1 cellular context compared by ENCODE assay signal in genomic region chr6:137902721-137903120, GRCh38.
TF ChIP-seq lines count a peak whose summit lies in the region.

No MANE protein-coding gene starts in this region.

TF ChIP-seq in K562, 482 proteins besides CTCF, POLR2A, EP300 and RAD21 (continues in another document):
- TF ChIP-seq PTRF (tag; IDR thresholded peaks at IDR 0.05) (0 out of 2 replicates have a peak, but pooled peaks have one; percentile 26), ZNF143 (CRISPR knock-in tag; IDR thresholded peaks at IDR 0.05) (no peak), HMGN3 (IDR thresholded peaks at IDR 0.05; ENCODE audit: borderline replicate concordance, extremely low read depth, insufficient read length, low read depth, low read length) (no peak), POLR2H (tag; IDR thresholded peaks at IDR 0.05; ENCODE audit: low read depth) (peak; percentile 71; the same call in 1 of the 2 replicates), TAF15 (IDR thresholded peaks at IDR 0.05; ENCODE audit: low read depth, low read length) (no peak), ILF3 (IDR thresholded peaks at IDR 0.05; ENCODE audit: borderline replicate concordance) (no peak), KLF6 (CRISPR knock-in tag; IDR thresholded peaks at IDR 0.05; ENCODE audit: borderline replicate concordance) (no peak), XRCC3 (IDR thresholded peaks at IDR 0.05) (no peak), STAT5B (CRISPR knock-in tag; IDR thresholded peaks at IDR 0.05) (no peak), MEF2A (IDR thresholded peaks at IDR 0.05; ENCODE audit: control insufficient read depth, low read depth, low read length) (no peak), NR2C1 (IDR thresholded peaks at IDR 0.05) (no peak), NR2C1 (tag; IDR thresholded peaks at IDR 0.05) (no peak), CHD1 (IDR thresholded peaks at IDR 0.05; ENCODE audit: low read length) (no peak), MEIS2 (IDR thresholded peaks at IDR 0.05; ENCODE audit: partially characterized antibody) (peak; percentile 15), MAFG (tag; conservative IDR thresholded peaks at IDR 0.05) (no peak), HDAC3 (IDR thresholded peaks at IDR 0.05; ENCODE audit: borderline replicate concordance, partially characterized antibody) (no peak), MYNN (IDR thresholded peaks at IDR 0.05) (no peak), MYNN (CRISPR knock-in tag; IDR thresholded peaks at IDR 0.05) (no peak), TFE3 (CRISPR knock-in tag; IDR thresholded peaks at IDR 0.05) (peak; percentile 52), ZBTB40 (IDR thresholded peaks at IDR 0.05) (no peak), ZBTB40 (CRISPR knock-in tag; IDR thresholded peaks at IDR 0.05) (no peak), ZNF316 (IDR thresholded peaks at IDR 0.05) (no peak), THRAP3 (IDR thresholded peaks at IDR 0.05; ENCODE audit: borderline replicate concordance) (no peak), HMG20A (CRISPR knock-in tag; conservative IDR thresholded peaks at IDR 0.05) (no peak), ZZZ3 (IDR thresholded peaks at IDR 0.05) (0 out of 2 replicates have a peak, but pooled peaks have one; percentile 22), E4F1 (CRISPR knock-in tag; IDR thresholded peaks at IDR 0.05; ENCODE audit: borderline replicate concordance) (no peak), EHMT2 (IDR thresholded peaks at IDR 0.05) (no peak), GABPA (tag; conservative IDR thresholded peaks at IDR 0.05; ENCODE audit: low read depth) (no peak), NFIC (IDR thresholded peaks at IDR 0.05) (no peak), ZNF583 (CRISPR knock-in tag; IDR thresholded peaks at IDR 0.05) (no peak), ZNF57 (CRISPR knock-in tag; IDR thresholded peaks at IDR 0.05) (no peak), ZHX1 (conservative IDR thresholded peaks at IDR 0.05; ENCODE audit: low read length) (no peak)
- TF ChIP-seq, protein P1, sequence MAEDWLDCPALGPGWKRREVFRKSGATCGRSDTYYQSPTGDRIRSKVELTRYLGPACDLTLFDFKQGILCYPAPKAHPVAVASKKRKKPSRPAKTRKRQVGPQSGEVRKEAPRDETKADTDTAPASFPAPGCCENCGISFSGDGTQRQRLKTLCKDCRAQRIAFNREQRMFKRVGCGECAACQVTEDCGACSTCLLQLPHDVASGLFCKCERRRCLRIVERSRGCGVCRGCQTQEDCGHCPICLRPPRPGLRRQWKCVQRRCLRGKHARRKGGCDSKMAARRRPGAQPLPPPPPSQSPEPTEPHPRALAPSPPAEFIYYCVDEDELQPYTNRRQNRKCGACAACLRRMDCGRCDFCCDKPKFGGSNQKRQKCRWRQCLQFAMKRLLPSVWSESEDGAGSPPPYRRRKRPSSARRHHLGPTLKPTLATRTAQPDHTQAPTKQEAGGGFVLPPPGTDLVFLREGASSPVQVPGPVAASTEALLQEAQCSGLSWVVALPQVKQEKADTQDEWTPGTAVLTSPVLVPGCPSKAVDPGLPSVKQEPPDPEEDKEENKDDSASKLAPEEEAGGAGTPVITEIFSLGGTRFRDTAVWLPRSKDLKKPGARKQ (CRISPR knock-in tag; IDR thresholded peaks at IDR 0.05) = no peak
- TF ChIP-seq, protein P2, sequence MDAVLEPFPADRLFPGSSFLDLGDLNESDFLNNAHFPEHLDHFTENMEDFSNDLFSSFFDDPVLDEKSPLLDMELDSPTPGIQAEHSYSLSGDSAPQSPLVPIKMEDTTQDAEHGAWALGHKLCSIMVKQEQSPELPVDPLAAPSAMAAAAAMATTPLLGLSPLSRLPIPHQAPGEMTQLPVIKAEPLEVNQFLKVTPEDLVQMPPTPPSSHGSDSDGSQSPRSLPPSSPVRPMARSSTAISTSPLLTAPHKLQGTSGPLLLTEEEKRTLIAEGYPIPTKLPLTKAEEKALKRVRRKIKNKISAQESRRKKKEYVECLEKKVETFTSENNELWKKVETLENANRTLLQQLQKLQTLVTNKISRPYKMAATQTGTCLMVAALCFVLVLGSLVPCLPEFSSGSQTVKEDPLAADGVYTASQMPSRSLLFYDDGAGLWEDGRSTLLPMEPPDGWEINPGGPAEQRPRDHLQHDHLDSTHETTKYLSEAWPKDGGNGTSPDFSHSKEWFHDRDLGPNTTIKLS (IDR thresholded peaks at IDR 0.05; ENCODE audit: borderline replicate concordance, low read depth) = no peak
- TF ChIP-seq, protein P3, sequence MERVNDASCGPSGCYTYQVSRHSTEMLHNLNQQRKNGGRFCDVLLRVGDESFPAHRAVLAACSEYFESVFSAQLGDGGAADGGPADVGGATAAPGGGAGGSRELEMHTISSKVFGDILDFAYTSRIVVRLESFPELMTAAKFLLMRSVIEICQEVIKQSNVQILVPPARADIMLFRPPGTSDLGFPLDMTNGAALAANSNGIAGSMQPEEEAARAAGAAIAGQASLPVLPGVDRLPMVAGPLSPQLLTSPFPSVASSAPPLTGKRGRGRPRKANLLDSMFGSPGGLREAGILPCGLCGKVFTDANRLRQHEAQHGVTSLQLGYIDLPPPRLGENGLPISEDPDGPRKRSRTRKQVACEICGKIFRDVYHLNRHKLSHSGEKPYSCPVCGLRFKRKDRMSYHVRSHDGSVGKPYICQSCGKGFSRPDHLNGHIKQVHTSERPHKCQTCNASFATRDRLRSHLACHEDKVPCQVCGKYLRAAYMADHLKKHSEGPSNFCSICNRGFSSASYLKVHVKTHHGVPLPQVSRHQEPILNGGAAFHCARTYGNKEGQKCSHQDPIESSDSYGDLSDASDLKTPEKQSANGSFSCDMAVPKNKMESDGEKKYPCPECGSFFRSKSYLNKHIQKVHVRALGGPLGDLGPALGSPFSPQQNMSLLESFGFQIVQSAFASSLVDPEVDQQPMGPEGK (CRISPR knock-in tag; IDR thresholded peaks at IDR 0.05; ENCODE audit: borderline replicate concordance) = no peak
- TF ChIP-seq, protein P4, sequence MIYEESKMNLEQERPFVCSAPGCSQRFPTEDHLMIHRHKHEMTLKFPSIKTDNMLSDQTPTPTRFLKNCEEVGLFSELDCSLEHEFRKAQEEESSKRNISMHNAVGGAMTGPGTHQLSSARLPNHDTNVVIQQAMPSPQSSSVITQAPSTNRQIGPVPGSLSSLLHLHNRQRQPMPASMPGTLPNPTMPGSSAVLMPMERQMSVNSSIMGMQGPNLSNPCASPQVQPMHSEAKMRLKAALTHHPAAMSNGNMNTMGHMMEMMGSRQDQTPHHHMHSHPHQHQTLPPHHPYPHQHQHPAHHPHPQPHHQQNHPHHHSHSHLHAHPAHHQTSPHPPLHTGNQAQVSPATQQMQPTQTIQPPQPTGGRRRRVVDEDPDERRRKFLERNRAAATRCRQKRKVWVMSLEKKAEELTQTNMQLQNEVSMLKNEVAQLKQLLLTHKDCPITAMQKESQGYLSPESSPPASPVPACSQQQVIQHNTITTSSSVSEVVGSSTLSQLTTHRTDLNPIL (CRISPR knock-in tag; IDR thresholded peaks at IDR 0.05) = no peak
- TF ChIP-seq, protein P5, sequence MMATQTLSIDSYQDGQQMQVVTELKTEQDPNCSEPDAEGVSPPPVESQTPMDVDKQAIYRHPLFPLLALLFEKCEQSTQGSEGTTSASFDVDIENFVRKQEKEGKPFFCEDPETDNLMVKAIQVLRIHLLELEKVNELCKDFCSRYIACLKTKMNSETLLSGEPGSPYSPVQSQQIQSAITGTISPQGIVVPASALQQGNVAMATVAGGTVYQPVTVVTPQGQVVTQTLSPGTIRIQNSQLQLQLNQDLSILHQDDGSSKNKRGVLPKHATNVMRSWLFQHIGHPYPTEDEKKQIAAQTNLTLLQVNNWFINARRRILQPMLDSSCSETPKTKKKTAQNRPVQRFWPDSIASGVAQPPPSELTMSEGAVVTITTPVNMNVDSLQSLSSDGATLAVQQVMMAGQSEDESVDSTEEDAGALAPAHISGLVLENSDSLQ (IDR thresholded peaks at IDR 0.05) = no peak
